Comparison of ENCODE assay signal across 16 cellular contexts in the genomic region with DNA sequence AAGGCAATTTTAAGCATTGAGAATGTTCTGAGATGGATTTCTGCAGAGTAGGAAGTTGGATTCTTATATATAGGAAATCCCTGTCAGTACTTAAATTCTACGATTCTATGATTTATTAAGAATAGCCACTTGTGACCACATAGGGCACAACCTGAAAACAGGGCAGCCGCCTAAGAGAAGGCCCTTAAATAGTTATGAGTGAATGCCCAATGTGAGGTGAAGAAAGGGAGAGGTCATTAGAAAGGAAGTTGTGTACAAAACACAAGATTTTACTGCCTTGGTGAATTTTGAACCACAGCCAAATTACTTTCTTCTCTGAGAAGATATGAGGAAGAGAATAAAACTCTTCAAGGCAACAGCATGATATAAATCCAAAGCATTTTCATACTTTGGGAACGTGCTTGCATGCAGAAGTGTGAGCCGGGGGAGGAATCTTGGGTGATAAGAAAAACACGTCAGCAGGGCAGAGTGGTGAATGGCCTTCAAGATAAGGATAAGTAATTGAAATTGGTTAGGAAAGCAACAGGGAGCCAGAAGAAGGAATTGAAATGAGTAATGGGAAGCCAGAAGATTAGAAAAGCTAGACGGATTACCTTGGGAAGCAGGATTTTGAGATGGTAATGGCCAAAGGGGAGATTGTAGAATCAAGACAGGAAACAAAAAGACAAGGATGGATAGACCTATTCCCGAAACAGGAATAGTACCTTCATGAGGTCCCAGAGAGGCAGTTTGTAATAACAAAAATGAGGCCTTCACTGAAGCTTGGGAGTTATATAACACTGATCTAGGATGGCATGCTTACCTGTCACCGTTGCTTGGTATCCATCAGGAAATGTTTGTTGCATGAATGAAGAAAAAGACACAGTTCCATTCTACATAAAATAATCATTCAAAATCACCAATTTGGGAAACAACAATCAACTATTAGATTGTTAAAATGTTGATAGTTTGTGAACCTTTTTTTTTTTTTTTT.
DNase-seq lines count a peak whose midpoint lies in the region; ATAC-seq and TF ChIP-seq lines count a peak whose summit lies in the region.
"Had no signal": no experiment of that assay in that cellular context is flagged by ENCODE, and none has a peak within 500 bp of the region (broad histone marks: within the 10 kb centered on the region; RNA-seq: fewer than 3 reads in every experiment).

No MANE protein-coding gene starts in this region.

- intact Hi-C loops in mucosa of descending colon (cut with DNase I, micrococcal nuclease) = no loop called here
- intact Hi-C loops in mammary epithelial cell (cut with micrococcal nuclease) = no loop called here

- no peaks in the 10 kb centered on the region for H4K20me1 ChIP-seq in mammary epithelial cell (ENCODE audit: insufficient read depth, low read length)

- no peaks in the 10 kb centered on the region for H3K4me1 Mint-ChIP-seq in effector memory CD8-positive, alpha-beta T cell (ENCODE audit: low read depth in 2 of 2)

- WGBS in mammary epithelial cell (ENCODE audit: low coverage, missing lambda C conversion rate) = 89% methylated on average over 7 of the region's 8 CpGs

- no peaks in the 10 kb centered on the region for H3K27me3 Mint-ChIP-seq in effector memory CD8-positive, alpha-beta T cell

- no peak overlapping the region for H3K27ac Mint-ChIP-seq in effector memory CD8-positive, alpha-beta T cell
- H3K27ac Mint-ChIP-seq: activated CD8-positive, alpha-beta T cell treated with anti-CD3 and anti-CD28 coated beads, Interleukin-2, amount 10 ng/mL, durations not matched to agents 7 days and 5 days; T-helper 2 cell treated with Interferon-gamma antibody and Interleukin-4, amounts not matched to agents 5 μg/mL and 100 μg/mL, for 36 hours had no signal

- peak; percentile 96 for ATAC-seq in mucosa of descending colon
- no peak for ATAC-seq in effector memory CD8-positive, alpha-beta T cell (replicated peaks)
- ATAC-seq: activated CD8-positive, alpha-beta T cell treated with anti-CD3 and anti-CD28 coated beads, Interleukin-2, amount 10 ng/mL, durations not matched to agents 7 days and 5 days; HCT116 had no signal

- no peak for TF ChIP-seq POLR2A in erythroblast (IDR thresholded peaks at IDR 0.05; ENCODE audit: low read length)

- DNase-seq in A172 (ENCODE audit: low spot score) (peak; percentile 86), NCI-H226 (peak; percentile 99), erythroblast (lab: John Stamatoyannopoulos, UW) (peak; percentile 78 to 83), mucosa of descending colon (peak in 2 of 3 donors; percentile 39 to 62), NCI-H2171 (lab: John Stamatoyannopoulos, UW) (no peak), mammary epithelial cell (no peak), NCI-H446 (lab: John Stamatoyannopoulos, UW) (no peak)
- DNase-seq in effector memory CD8-positive, alpha-beta T cell = no peak
- DNase-seq: activated CD8-positive, alpha-beta T cell treated with anti-CD3 and anti-CD28 coated beads, Interleukin-2, amount 10 ng/mL, durations not matched to agents 7 days and 5 days; activated gamma-delta T cell; central memory CD4-positive, alpha-beta T cell; NCI-H1105; stimulated activated CD4-positive, alpha-beta T cell treated with anti-CD3 and anti-CD28 coated beads, Interleukin-12 subunit alpha, Interleukin-12 subunit beta, amount 100 ng/mL, for 4 hours; thyroid gland had no signal

- H3K9me3 ChIP-seq in mucosa of descending colon (no peaks in the 10 kb centered on the region), mammary epithelial cell (replicated peaks; ENCODE audit: insufficient read depth, low read length) (no peaks in the 10 kb centered on the region)
- H3K9me3 ChIP-seq: thyroid gland had no signal

- H3K4me3 ChIP-seq in mucosa of descending colon (no peak overlapping the region), mammary epithelial cell (replicated peaks in 1 of 3; ENCODE audit: insufficient read depth in 1 of 3, low read depth in 2 of 3, low read length in 3 of 3) (no peak overlapping the region)
- H3K4me3 ChIP-seq: thyroid gland had no signal

- no peak overlapping the region for H2AFZ ChIP-seq in mammary epithelial cell (ENCODE audit: low read depth, low read length)

- H3K9me3 Mint-ChIP-seq in effector memory CD8-positive, alpha-beta T cell = peaks cover 0 to 7% of the 10 kb centered on the region in 2 donors
- H3K9me3 Mint-ChIP-seq: T-helper 2 cell treated with Interferon-gamma antibody and Interleukin-4, amounts not matched to agents 5 μg/mL and 100 μg/mL, for 36 hours had no signal

- H3K36me3 ChIP-seq in mucosa of descending colon (ENCODE audit: low read depth) = no peaks in the 10 kb centered on the region
- H3K36me3 ChIP-seq in mammary epithelial cell (ENCODE audit: insufficient read depth, low read length) = no peaks in the 10 kb centered on the region
- H3K36me3 ChIP-seq: thyroid gland had no signal

- no peaks in the 10 kb centered on the region for H3K27me3 ChIP-seq in mammary epithelial cell (ENCODE audit: insufficient read depth, low read length)
- H3K27me3 ChIP-seq: thyroid gland had no signal

- dilution Hi-C loops in mammary epithelial cell (cut with HindIII; ENCODE audit: low sequenced_read_pairs) = loop anchor here (5.0 kb wide), 1 partner anchor 37 kb away; no protein-coding TSS in a partner anchor

- TF ChIP-seq CTCF in mucosa of descending colon (IDR thresholded peaks at IDR 0.05) (no peak), mammary epithelial cell (conservative IDR thresholded peaks at IDR 0.05 in 1 of 2, IDR thresholded peaks at IDR 0.05 in 1 of 2; ENCODE audit: extremely low read depth in 1 of 2, insufficient read depth in 1 of 2, low read depth in 1 of 2, low read length in 2 of 2) (no peak)

- H3K4me1 ChIP-seq in mucosa of descending colon (ENCODE audit: low read depth) (peaks cover 7% of the 10 kb centered on the region), mammary epithelial cell (ENCODE audit: insufficient read depth, low read length) (no peaks in the 10 kb centered on the region)
- H3K4me1 ChIP-seq: thyroid gland had no signal

- in situ Hi-C loops in mammary epithelial cell (cut with MboI; ENCODE audit: low sequenced_read_pairs in 2 of 2) = no loop called here

- no peaks in the 10 kb centered on the region for H3K36me3 Mint-ChIP-seq in effector memory CD8-positive, alpha-beta T cell (ENCODE audit: insufficient read depth)

- H3K9ac ChIP-seq in mammary epithelial cell (ENCODE audit: insufficient read depth, low read length) = no peak overlapping the region

- H3K4me3 Mint-ChIP-seq in effector memory CD8-positive, alpha-beta T cell = no peak overlapping the region
- H3K4me3 Mint-ChIP-seq: activated CD8-positive, alpha-beta T cell treated with anti-CD3 and anti-CD28 coated beads, Interleukin-2, amount 10 ng/mL, durations not matched to agents 7 days and 5 days; T-helper 2 cell treated with Interferon-gamma antibody and Interleukin-4, amounts not matched to agents 5 μg/mL and 100 μg/mL, for 36 hours had no signal

- H3K4me2 ChIP-seq in mammary epithelial cell (ENCODE audit: insufficient read depth, low read depth, low read length) = no peak overlapping the region

- H3K79me2 ChIP-seq in mammary epithelial cell (ENCODE audit: insufficient read depth, low read length) = no peaks in the 10 kb centered on the region

- CTCF ChIA-PET in mammary epithelial cell (lab: Charles Lee; ENCODE audit: low non-redundant PET) = no interaction called here

- no TSS peak for BruUV-seq in mammary epithelial cell (replicated peaks; lab: Mats Ljungman, UMichigan)

- no peak overlapping the region for H3K27ac ChIP-seq in mammary epithelial cell (ENCODE audit: insufficient read depth, low read depth, low read length)
- H3K27ac ChIP-seq: thyroid gland had no signal

Comparison
In these comparisons a context has a peak if more than half of its experiments do, and no peak if none do; other contexts are left out.
1. DNase-seq: peak in A172 (single experiment), NCI-H226 (single experiment), erythroblast (2 of 2) and mucosa of descending colon (2 of 3); none in NCI-H2171 (single experiment), mammary epithelial cell (single experiment), effector memory CD8-positive, alpha-beta T cell (0 of 3) and NCI-H446 (0 of 2).